ENCODE assay signal across 8 cellular contexts in the genomic region with DNA sequence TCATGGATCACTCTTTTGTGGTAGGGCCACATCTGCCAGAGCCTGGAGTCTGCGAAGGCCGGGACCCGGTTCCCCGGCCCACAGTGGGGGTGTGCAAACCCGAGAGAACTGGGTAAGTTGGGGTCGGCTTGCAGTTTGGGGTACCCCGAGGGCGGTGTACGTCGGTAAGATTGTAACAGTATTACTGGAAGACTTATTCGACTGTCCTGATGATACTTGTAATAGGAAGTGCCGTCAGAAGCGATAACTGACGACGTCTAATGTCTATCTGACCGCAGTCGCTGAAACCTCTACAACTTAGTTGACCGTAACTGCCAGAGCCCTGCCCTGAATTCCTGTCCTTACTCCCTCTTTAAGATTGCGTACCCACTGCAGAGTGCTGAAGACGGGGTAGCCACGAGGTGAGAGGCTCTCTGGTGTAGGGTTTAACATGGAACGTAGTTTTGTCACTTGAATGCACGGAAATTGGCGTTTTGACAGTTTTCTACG. TPM values are rescaled to one million over a fixed set of nuclear protein-coding genes. Genes with fewer than 3 reads are reported as not detected.
DNase-seq lines count a peak whose midpoint lies in the region; ATAC-seq and TF ChIP-seq lines count a peak whose summit lies in the region.

No MANE protein-coding gene starts in this region.

- H3K4me1 ChIP-seq in iPS-15b (ENCODE audit: control insufficient read depth, insufficient read depth, low read length) = peaks cover 29% of the 10 kb centered on the region

- peaks cover 19% of the 10 kb centered on the region for H3K27me3 Mint-ChIP-seq in activated naive CD8-positive, alpha-beta T cell treated with anti-CD3 and anti-CD28 coated beads for 36 hours

- H3K27ac Mint-ChIP-seq in activated naive CD8-positive, alpha-beta T cell treated with anti-CD3 and anti-CD28 coated beads for 36 hours = peak overlapping the region; percentile 100

- no peaks in the 10 kb centered on the region for H3K9me3 ChIP-seq in iPS-15b (ENCODE audit: control insufficient read depth, insufficient read depth, low read length)

- peak overlapping the region; percentile 100 for H3K9ac ChIP-seq in iPS-15b (ENCODE audit: low read depth, low read length)

- peaks cover 54% of the 10 kb centered on the region for H3K36me3 Mint-ChIP-seq in activated naive CD8-positive, alpha-beta T cell treated with anti-CD3 and anti-CD28 coated beads for 36 hours

- DNase-seq in activated naive CD8-positive, alpha-beta T cell treated with anti-CD3 and anti-CD28 coated beads for 36 hours = no peak
- DNase-seq in stimulated activated CD8-positive, alpha-beta memory T cell treated with anti-CD3 and anti-CD28 coated beads, Interleukin-4, amount 100 ng/mL, for 48 hours = peak; percentile 65
- DNase-seq in iPS-NIHi11 (ENCODE audit: low spot score) (no peak), NCI-H1694 (lab: John Stamatoyannopoulos, UW) (no peak)

- H3K9me3 Mint-ChIP-seq in activated naive CD8-positive, alpha-beta T cell treated with anti-CD3 and anti-CD28 coated beads for 36 hours = peaks cover 2% of the 10 kb centered on the region

- peaks cover 50% of the 10 kb centered on the region for H3K4me1 Mint-ChIP-seq in activated naive CD8-positive, alpha-beta T cell treated with anti-CD3 and anti-CD28 coated beads for 36 hours

- H3K4me3 ChIP-seq in iPS-15b (ENCODE audit: low read depth, low read length) = peak overlapping the region; percentile 97

- H3K4me3 Mint-ChIP-seq in activated naive CD8-positive, alpha-beta T cell treated with anti-CD3 and anti-CD28 coated beads for 36 hours = peak overlapping the region; percentile 99

- peaks cover 52% of the 10 kb centered on the region for H3K36me3 ChIP-seq in iPS-15b (ENCODE audit: control insufficient read depth, insufficient read depth, low read length)

- H3K27me3 ChIP-seq in iPS-15b (ENCODE audit: control insufficient read depth, insufficient read depth, low read length) = no peaks in the 10 kb centered on the region

- no peak for TF ChIP-seq POLR2A in GM18505 (IDR thresholded peaks at IDR 0.05; ENCODE audit: borderline replicate concordance, extremely low read depth, insufficient read depth, insufficient read length)

- peak; percentile 7 for ATAC-seq in GM18505 (IDR thresholded peaks at IDR 0.05; ENCODE audit: unreplicated experiment)
- peak; percentile 6 for ATAC-seq in HG03196 (IDR thresholded peaks at IDR 0.05; ENCODE audit: unreplicated experiment)
- ATAC-seq in HG02571 (IDR thresholded peaks at IDR 0.05; ENCODE audit: unreplicated experiment) = no peak

RNA-seq across cellular contexts. Expression of gene TRPV2, which starts 24.0 kb away (rescaled TPM):
- 10 to 100 TPM; 34.4 to 40.2 TPM for total RNA-seq in activated naive CD8-positive, alpha-beta T cell treated with anti-CD3 and anti-CD28 coated beads for 36 hours

RNA-seq across cellular contexts. Expression of gene LRRC75A, which starts 52.6 kb away (rescaled TPM):
- total RNA-seq in activated naive CD8-positive, alpha-beta T cell treated with anti-CD3 and anti-CD28 coated beads for 36 hours = 1 to 10 TPM; 1.5 to 1.7 TPM

RNA-seq across cellular contexts. Expression of gene UBB, which starts 58.5 kb away (rescaled TPM):
- total RNA-seq in activated naive CD8-positive, alpha-beta T cell treated with anti-CD3 and anti-CD28 coated beads for 36 hours = 1,000 to 10,000 TPM; 1,498 to 1,547 TPM
